In the genomic region with DNA sequence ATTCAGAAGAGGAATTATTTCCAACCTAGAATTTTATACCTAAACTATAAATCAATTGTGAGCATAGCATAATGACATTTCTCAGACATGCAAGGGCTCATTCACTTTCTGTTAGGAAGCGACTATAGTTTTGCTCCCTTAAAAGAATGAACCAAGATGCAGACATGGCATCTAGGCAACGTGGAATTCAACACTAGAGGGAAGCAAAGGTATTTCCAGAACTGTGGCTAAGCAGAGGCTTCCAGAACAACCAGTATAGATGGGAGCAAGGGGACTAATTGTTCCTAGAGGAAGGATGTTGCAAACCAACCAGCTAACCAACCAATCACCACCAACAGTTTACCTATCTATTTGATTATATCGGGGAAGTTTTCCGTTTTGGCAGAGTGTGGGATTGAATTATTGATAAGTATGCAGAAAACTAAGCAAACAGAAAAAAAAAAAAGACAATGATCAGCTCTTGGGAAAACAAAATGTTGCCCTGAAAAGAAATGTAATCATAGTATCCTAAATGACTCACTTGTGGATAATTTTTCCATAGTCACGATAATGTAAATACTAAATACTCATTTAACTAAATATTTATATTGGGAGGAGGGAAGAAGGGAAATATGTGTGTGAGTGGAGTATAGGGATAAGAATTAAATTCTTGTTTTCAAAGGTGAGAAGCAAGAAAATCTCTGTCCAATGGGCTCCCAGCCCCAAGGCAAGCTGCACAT, we compare ENCODE assay signal across 9 cellular contexts. TPM values are rescaled to one million over a fixed set of nuclear protein-coding genes. Genes with fewer than 3 reads are reported as not detected.
DNase-seq lines count a peak whose midpoint lies in the region; ATAC-seq, FAIRE-seq and TF ChIP-seq lines count a peak whose summit lies in the region.
"Had no signal": no experiment of that assay in that cellular context is flagged by ENCODE, and none has a peak within 500 bp of the region (broad histone marks: within the 10 kb centered on the region; RNA-seq: fewer than 3 reads in every experiment).

No MANE protein-coding gene starts in this region.

- peak; percentile 56 for TF ChIP-seq CTCF in left ventricle myocardium inferior (IDR thresholded peaks at IDR 0.05; ENCODE audit: borderline replicate concordance)
- TF ChIP-seq CTCF in thoracic aorta (IDR thresholded peaks at IDR 0.05): peak; percentile 27
- peak in 1 of 3 donors; percentile 19 for TF ChIP-seq CTCF in ovary (IDR thresholded peaks at IDR 0.05)
- no peak for TF ChIP-seq CTCF in kidney (IDR thresholded peaks at IDR 0.05; ENCODE audit: borderline replicate concordance, extremely low read depth, insufficient read depth)

- no peak for TF ChIP-seq POLR2A in ovary (IDR thresholded peaks at IDR 0.05)

- DNase-seq in NCI-H2171 treated with DMSO at 0.1 percent for 48 hours (lab: John Stamatoyannopoulos, UW): peak; percentile 9
- no peak for DNase-seq in NCI-H2171 (lab: John Stamatoyannopoulos, UW)
- DNase-seq in SW480 (ENCODE audit: low spot score): peak; percentile 60
- DNase-seq in left ventricle myocardium inferior: no peak
- no peak for DNase-seq in thoracic aorta (ENCODE audit: low spot score)
- DNase-seq in ovary: no peak
- DNase-seq in kidney: no peak
- DNase-seq in NCI-H2029 (lab: John Stamatoyannopoulos, UW): no peak
- DNase-seq: activated effector memory CD4-positive, alpha-beta T cell treated with anti-CD3 and anti-CD28 coated beads, Interleukin-2, amount 50 U/mL, for 16 hours had no signal

- intact Hi-C loops in left ventricle myocardium inferior (cut with micrococcal nuclease): no loop called here
- intact Hi-C loops in ovary (cut with DNase I): no loop called here
- intact Hi-C loops in kidney (cut with DNase I): no loop called here

- no peaks in the 10 kb centered on the region for H3K36me3 ChIP-seq in left ventricle myocardium inferior
- no peaks in the 10 kb centered on the region for H3K36me3 ChIP-seq in thoracic aorta
- H3K36me3 ChIP-seq in ovary: no peaks in the 10 kb centered on the region
- no peaks in the 10 kb centered on the region for H3K36me3 ChIP-seq in kidney (ENCODE audit: control insufficient read depth in 1 of 2, insufficient read depth in 2 of 2, low read length in 2 of 2)

- H3K4me3 ChIP-seq in left ventricle myocardium inferior (no peak overlapping the region), thoracic aorta (no peak overlapping the region), ovary (no peak overlapping the region), kidney (ENCODE audit: low read length in 2 of 2) (no peak overlapping the region)

- ATAC-seq in thoracic aorta (ENCODE audit: insufficient number of reproducible peaks, low FRiP score, low read depth): no peak

- no peak overlapping the region for H3K9ac ChIP-seq in kidney (ENCODE audit: low read length in 2 of 2)

- no peaks in the 10 kb centered on the region for H3K27me3 ChIP-seq in left ventricle myocardium inferior (ENCODE audit: low read depth)
- no peaks in the 10 kb centered on the region for H3K27me3 ChIP-seq in thoracic aorta (replicated peaks; ENCODE audit: insufficient read depth)
- no peaks in the 10 kb centered on the region for H3K27me3 ChIP-seq in ovary

- no peak overlapping the region for H3K27ac ChIP-seq in left ventricle myocardium inferior (replicated peaks)
- no peak overlapping the region for H3K27ac ChIP-seq in thoracic aorta
- H3K27ac ChIP-seq in ovary: no peak overlapping the region
- no peak overlapping the region for H3K27ac ChIP-seq in kidney (ENCODE audit: low read depth in 2 of 2, low read length in 2 of 2)

- H3K4me1 ChIP-seq in left ventricle myocardium inferior: peaks cover 8% of the 10 kb centered on the region
- H3K4me1 ChIP-seq in thoracic aorta (ENCODE audit: control insufficient read depth in 1 of 2, low read depth in 2 of 2): no peaks in the 10 kb centered on the region
- H3K4me1 ChIP-seq in ovary (ENCODE audit: insufficient read depth): no peaks in the 10 kb centered on the region
- H3K4me1 ChIP-seq in kidney (ENCODE audit: control insufficient read depth in 1 of 2, insufficient read depth in 1 of 2, low read depth in 1 of 2, low read length in 2 of 2): no peaks in the 10 kb centered on the region

- WGBS in ovary, 3 donors: 50 to 56% (median 53%) methylated on average over 5 of the region's 5 CpGs

- H3K9me3 ChIP-seq in left ventricle myocardium inferior (replicated peaks): no peaks in the 10 kb centered on the region
- no peaks in the 10 kb centered on the region for H3K9me3 ChIP-seq in thoracic aorta
- no peaks in the 10 kb centered on the region for H3K9me3 ChIP-seq in ovary
- H3K9me3 ChIP-seq in kidney (ENCODE audit: control insufficient read depth in 1 of 2, low read length in 2 of 2): no peaks in the 10 kb centered on the region

- TF ChIP-seq EP300 in ovary (IDR thresholded peaks at IDR 0.05): no peak

- FAIRE-seq in kidney (lab: Jason Lieb, UNC): no peak

RNA-seq across cellular contexts. Expression of a gene that starts 21.1 kb away (rescaled TPM):
- total RNA-seq in left ventricle myocardium inferior (0.52 TPM), thoracic aorta (1 to 10 TPM; 1.1 to 1.6 TPM), ovary (under 1 TPM; 0.15 to 0.80 (median 0.24) TPM), kidney (1.6 TPM)
- polyA plus RNA-seq in ovary (under 1 TPM; 0.28 to 0.93 TPM), kidney (ENCODE audit: insufficient read depth, low read depth, low replicate concordance) (0.19 TPM)

RNA-seq across cellular contexts. Expression of a gene that starts 41.9 kb away (rescaled TPM):
- total RNA-seq in left ventricle myocardium inferior: 6.0 TPM
- total RNA-seq in thoracic aorta: 10 to 100 TPM; 12.2 to 43.9 TPM
- total RNA-seq in ovary: 100 to 1,000 TPM in 1 of 7 donors, 10 to 100 TPM in 6; 48.7 to 112 (median 60.2) TPM
- 10 to 100 TPM; 70.0 to 98.6 TPM for polyA plus RNA-seq in ovary
- total RNA-seq in kidney: 31.4 TPM
- polyA plus RNA-seq in kidney (ENCODE audit: insufficient read depth, low read depth, low replicate concordance): 36.8 TPM

Comparison
In these comparisons a context has a peak if more than half of its experiments do, and no peak if none do; other contexts are left out.
1. DNase-seq: peak in NCI-H2171 treated with DMSO at 0.1 percent for 48 hours (single experiment) and SW480 (single experiment); none in NCI-H2171 (single experiment), left ventricle myocardium inferior (single experiment), thoracic aorta (single experiment), ovary (0 of 5), kidney (single experiment) and NCI-H2029 (single experiment).